ENCODE assay signal across 22 cellular contexts in the genomic region with DNA sequence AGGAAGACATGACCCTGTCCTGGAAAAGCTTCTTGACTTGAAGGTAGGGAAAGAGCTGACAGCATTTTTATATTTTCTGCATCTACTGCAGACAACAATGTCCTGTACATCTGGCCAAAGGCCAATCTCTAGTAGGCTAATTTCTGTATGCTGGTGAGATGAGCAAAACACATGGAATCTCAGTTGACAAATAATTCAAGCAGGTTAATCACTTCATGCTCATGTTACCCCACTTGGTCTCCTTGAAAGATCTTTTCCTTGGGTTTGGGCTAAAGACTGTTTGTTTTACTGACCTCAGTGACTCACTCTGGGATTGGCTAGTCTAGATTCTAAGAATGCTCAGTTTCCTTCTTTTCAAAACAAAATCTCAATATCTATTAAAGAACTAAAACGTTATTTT.
A peak's percentile ranks its signal among the peaks of the same experiment; 100 is the strongest.
DNase-seq lines count a peak whose midpoint lies in the region; ATAC-seq and TF ChIP-seq lines count a peak whose summit lies in the region.
"Had no signal": no experiment of that assay in that cellular context is flagged by ENCODE, and none has a peak within 500 bp of the region (broad histone marks: within the 10 kb centered on the region; RNA-seq: fewer than 3 reads in every experiment).

No MANE protein-coding gene starts in this region.

- no peaks in the 10 kb centered on the region for H3K27me3 ChIP-seq in brain microvascular endothelial cell (replicated peaks)
- H3K27me3 ChIP-seq in WERI-Rb-1 (ENCODE audit: insufficient read depth, low read depth, severe bottlenecking) = no peaks in the 10 kb centered on the region
- H3K27me3 ChIP-seq: neural progenitor cell, tibial nerve had no signal

- H3K9me3 ChIP-seq in WERI-Rb-1 (ENCODE audit: severe bottlenecking) = no peaks in the 10 kb centered on the region
- H3K9me3 ChIP-seq: tibial nerve had no signal

- H3K4me3 ChIP-seq in brain microvascular endothelial cell (ENCODE audit: low read depth, low read length) (no peak overlapping the region), WERI-Rb-1 (ENCODE audit: low read depth, low read length) (no peak overlapping the region)
- H3K4me3 ChIP-seq: neural progenitor cell, tibial nerve had no signal

- DNase-seq in AG08396 (ENCODE audit: low spot score) (peak; percentile 11), HS-5 (ENCODE audit: low read depth) (peak; percentile 5), brain microvascular endothelial cell (peak; percentile 25), iris pigment epithelial cell (ENCODE audit: low read depth) (peak; percentile 86), WERI-Rb-1 (no peak), HUDEP-2 (lab: John Stamatoyannopoulos, UW; ENCODE audit: unreplicated experiment in 76 of 76) (no peak)
- DNase-seq: ACHN; amniotic stem cell; CD8-positive, alpha-beta memory T cell; DMS79; foreskin melanocyte; H9; Kasumi-1; left cardiac atrium; NCI-H1417; NCI-H446 treated with DMSO at 0.1 percent for 48 hours; stimulated activated CD4-positive, alpha-beta T cell treated with anti-CD3 and anti-CD28 coated beads, Interleukin-15, amount 100 ng/mL, for 24 hours; stimulated activated naive B cell treated with anti-CD40 and anti-IgM and Interleukin-4, amounts not matched to agents 10 μg/mL and 1 μg/mL and 100 μg/mL, for 72 hours had no signal

- ATAC-seq in HG02759 (IDR thresholded peaks at IDR 0.05; ENCODE audit: unreplicated experiment) = no peak
- no peak for ATAC-seq in GM21447 (IDR thresholded peaks at IDR 0.05; ENCODE audit: unreplicated experiment)
- ATAC-seq: left cardiac atrium; stimulated activated naive B cell treated with anti-CD40 and anti-IgM and Interleukin-4, amounts not matched to agents 10 μg/mL and 1 μg/mL and 100 μg/mL, for 72 hours had no signal

- in situ Hi-C loops in brain microvascular endothelial cell (cut with HindIII; ENCODE audit: low pct_ligation_motif_present, low sequenced_read_pairs) = no loop called here

- H3K27ac ChIP-seq in brain microvascular endothelial cell (no peak overlapping the region), WERI-Rb-1 (no peak overlapping the region)
- H3K27ac ChIP-seq: neural progenitor cell, tibial nerve had no signal

- no peak for TF ChIP-seq CTCF in brain microvascular endothelial cell (IDR thresholded peaks at IDR 0.05; ENCODE audit: low read depth, low read length, missing control alignments)
- no peak for TF ChIP-seq CTCF in WERI-Rb-1 (IDR thresholded peaks at IDR 0.05; ENCODE audit: low read depth, low read length)

- H3K36me3 ChIP-seq in brain microvascular endothelial cell (replicated peaks) = no peaks in the 10 kb centered on the region
- no peaks in the 10 kb centered on the region for H3K36me3 ChIP-seq in WERI-Rb-1
- H3K36me3 ChIP-seq: neural progenitor cell, tibial nerve had no signal

Comparison
In these comparisons a context has a peak if more than half of its experiments do, and no peak if none do; other contexts are left out.
1. DNase-seq: peak in AG08396 (single experiment), HS-5 (single experiment), brain microvascular endothelial cell (single experiment) and iris pigment epithelial cell (single experiment); none in WERI-Rb-1 (single experiment) and HUDEP-2 (0 of 76).